ENCODE assay signal across 1 cellular context in genomic region chr6:3001773-3002293, GRCh38.
A peak's percentile ranks its signal among the peaks of the same experiment; 100 is the strongest.
TF ChIP-seq lines count a peak whose summit lies in the region.

No MANE protein-coding gene starts in this region.

TF ChIP-seq in A549, 52 proteins besides CTCF, POLR2A, EP300 and RAD21 (continued from another document):
- no peak for TF ChIP-seq MAZ (IDR thresholded peaks at IDR 0.05; ENCODE audit: borderline replicate concordance, low read depth, low read length)
- no peak for TF ChIP-seq BCL3 (IDR thresholded peaks at IDR 0.05)
- no peak for TF ChIP-seq EHMT2 (IDR thresholded peaks at IDR 0.05; ENCODE audit: low read depth)
- TF ChIP-seq NFE2L2 (conservative IDR thresholded peaks at IDR 0.05; ENCODE audit: low read length), result peak; percentile 95
- TF ChIP-seq ZC3H11A (IDR thresholded peaks at IDR 0.05), result no peak
- peak; percentile 47; the same call in 2 of the 3 replicates for TF ChIP-seq SMC3 (IDR thresholded peaks at IDR 0.05)
- no peak for TF ChIP-seq E2F6 (IDR thresholded peaks at IDR 0.05; ENCODE audit: borderline replicate concordance, low read depth)
- TF ChIP-seq RNF2 (IDR thresholded peaks at IDR 0.05; ENCODE audit: borderline replicate concordance, low read depth), result no peak
- 0 out of 5 replicates have a peak, but pooled peaks of 1 of the 2 experiments have one; percentile 20 for TF ChIP-seq JUN (IDR thresholded peaks at IDR 0.05)
- no peak for TF ChIP-seq ESRRA (IDR thresholded peaks at IDR 0.05; ENCODE audit: borderline replicate concordance, low read length)
- no peak for TF ChIP-seq RCOR1 (IDR thresholded peaks at IDR 0.05; ENCODE audit: low read depth, low read length)
- no peak for TF ChIP-seq FOSL2 (IDR thresholded peaks at IDR 0.05)
- TF ChIP-seq FOSL2 (CRISPR knock-in tag; IDR thresholded peaks at IDR 0.05), result peak; percentile 83
- TF ChIP-seq KDM5A (IDR thresholded peaks at IDR 0.05), result no peak
- no peak for TF ChIP-seq HEYL (CRISPR knock-in tag; IDR thresholded peaks at IDR 0.05)
- no peak for TF ChIP-seq ZFP36 (IDR thresholded peaks at IDR 0.05; ENCODE audit: borderline replicate concordance, partially characterized antibody)
